1 cellular context compared by ENCODE assay signal in the genomic region with DNA sequence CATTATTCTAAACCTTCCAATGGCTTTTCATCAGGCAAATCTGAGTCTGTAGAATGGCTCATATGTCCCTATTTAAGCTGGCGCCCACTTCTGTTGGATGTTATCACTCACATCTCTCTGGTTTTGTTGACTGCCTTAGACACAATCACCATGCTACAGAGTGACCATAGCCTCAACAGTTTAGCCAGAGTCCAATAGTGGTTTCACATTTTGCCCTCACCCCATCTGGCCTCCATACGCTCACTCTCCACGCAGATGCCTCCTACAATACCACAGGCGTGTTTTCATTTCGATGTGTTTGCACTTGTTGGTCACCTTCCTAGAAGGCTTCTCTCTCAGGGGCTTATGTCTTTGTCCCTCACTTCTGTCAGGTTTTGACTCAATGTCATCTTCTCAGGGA.
TF ChIP-seq lines count a peak whose summit lies in the region.

No MANE protein-coding gene starts in this region.

TF ChIP-seq in IMR-90, 13 proteins besides CTCF, POLR2A, EP300 and RAD21:
- TF ChIP-seq FOS (IDR thresholded peaks at IDR 0.05; ENCODE audit: low read depth, low read length) (no peak), CHD1 (IDR thresholded peaks at IDR 0.05; ENCODE audit: low read depth, low read length) (no peak), MAFK (IDR thresholded peaks at IDR 0.05; ENCODE audit: low read depth, low read length) (no peak), ELK1 (IDR thresholded peaks at IDR 0.05; ENCODE audit: borderline replicate concordance, low read depth, low read length) (no peak), USF2 (IDR thresholded peaks at IDR 0.05; ENCODE audit: low read depth, low read length) (no peak), NFE2L2 (IDR thresholded peaks at IDR 0.05; ENCODE audit: low read depth, low read length) (no peak), SMC3 (IDR thresholded peaks at IDR 0.05; ENCODE audit: low read depth, low read length) (no peak), CEBPB (IDR thresholded peaks at IDR 0.05; ENCODE audit: low read depth, low read length) (no peak), BHLHE40 (IDR thresholded peaks at IDR 0.05; ENCODE audit: low read depth, low read length) (no peak), MAZ (IDR thresholded peaks at IDR 0.05; ENCODE audit: borderline replicate concordance, low read depth, low read length) (no peak)
